In genomic region chr2:194103941-194104655, GRCh38 we compare ENCODE assay signal across 12 cellular contexts.
A peak's percentile ranks its signal among the peaks of the same experiment; 100 is the strongest.
DNase-seq lines count a peak whose midpoint lies in the region; ATAC-seq and TF ChIP-seq lines count a peak whose summit lies in the region.
"Had no signal": no experiment of that assay in that cellular context is flagged by ENCODE, and none has a peak within 500 bp of the region (broad histone marks: within the 10 kb centered on the region; RNA-seq: fewer than 3 reads in every experiment).

No MANE protein-coding gene starts in this region.

- ATAC-seq in GM19397 (IDR thresholded peaks at IDR 0.05; ENCODE audit: unreplicated experiment) = peak; percentile 17
- peak; percentile 6 for ATAC-seq in HG03039 (IDR thresholded peaks at IDR 0.05; ENCODE audit: unreplicated experiment)
- ATAC-seq: activated naive CD8-positive, alpha-beta T cell treated with anti-CD3 and anti-CD28 coated beads, Interleukin-2, amount 50 U/mL, for 24 hours had no signal

- H3K4me3 ChIP-seq in GM06990 (replicated peaks; ENCODE audit: low read depth, low read length) (no peak overlapping the region), HAP-1 (no peak overlapping the region)
- H3K4me3 ChIP-seq: suprapubic skin had no signal

- DNase-seq in GM06990 (ENCODE audit: extremely low read depth, insufficient read length) = peak; percentile 1
- peak; percentile 38 for DNase-seq in OCI-M1 (lab: John Stamatoyannopoulos, UW)
- DNase-seq in GDM1 (lab: John Stamatoyannopoulos, UW) = no peak
- no peak for DNase-seq in stimulated activated CD8-positive, alpha-beta memory T cell treated with anti-CD3 and anti-CD28 coated beads, Interleukin-4, amount 100 ng/mL, for 48 hours
- DNase-seq in HAP-1 (ENCODE audit: low spot score in 2 of 2) = no peak
- no peak for DNase-seq in effector CD4-positive, alpha-beta T cell
- DNase-seq: activated naive CD8-positive, alpha-beta T cell treated with anti-CD3 and anti-CD28 coated beads, Interleukin-2, amount 50 U/mL, for 24 hours; NCI-H1105 treated with DMSO at 0.1 percent for 48 hours; NCI-H524 had no signal

- H3K4me1 ChIP-seq in HAP-1 = no peaks in the 10 kb centered on the region
- H3K4me1 ChIP-seq: suprapubic skin had no signal

- H3K36me3 ChIP-seq in GM06990 (ENCODE audit: control insufficient read depth, insufficient read depth, low read length) = no peaks in the 10 kb centered on the region
- H3K36me3 ChIP-seq in HAP-1 (replicated peaks) = no peaks in the 10 kb centered on the region
- H3K36me3 ChIP-seq: suprapubic skin had no signal

- H3K27me3 ChIP-seq in GM06990 (replicated peaks; ENCODE audit: control insufficient read depth, insufficient read depth, low read length) (no peaks in the 10 kb centered on the region), HAP-1 (ENCODE audit: low read depth) (no peaks in the 10 kb centered on the region)
- H3K27me3 ChIP-seq: suprapubic skin had no signal

- no peaks in the 10 kb centered on the region for H3K9me3 ChIP-seq in HAP-1
- H3K9me3 ChIP-seq: suprapubic skin had no signal

- TF ChIP-seq CTCF in GM06990 (IDR thresholded peaks at IDR 0.05; ENCODE audit: insufficient read depth, low read length, poor library complexity, severe bottlenecking) = no peak

- in situ Hi-C loops in HAP-1 (cut with MboI; ENCODE audit: low sequenced_read_pairs) = no loop called here

Comparison
In these comparisons a context has a peak if more than half of its experiments do, and no peak if none do; other contexts are left out.
1. DNase-seq: peak in GM06990 (single experiment) and OCI-M1 (single experiment); none in GDM1 (single experiment), stimulated activated CD8-positive, alpha-beta memory T cell treated with anti-CD3 and anti-CD28 coated beads, Interleukin-4, amount 100 ng/mL, for 48 hours (single experiment), HAP-1 (0 of 2) and effector CD4-positive, alpha-beta T cell (single experiment).